ENCODE assay signal across 8 cellular contexts in genomic region chr14:85415015-85415712, GRCh38.
DNase-seq lines count a peak whose midpoint lies in the region; ATAC-seq and TF ChIP-seq lines count a peak whose summit lies in the region.

No MANE protein-coding gene starts in this region.

- no peaks in the 10 kb centered on the region for H3K27me3 Mint-ChIP-seq in naive thymus-derived CD8-positive, alpha-beta T cell

- no peak for ATAC-seq in GM18520 (IDR thresholded peaks at IDR 0.05; ENCODE audit: unreplicated experiment)
- no peak for ATAC-seq in naive thymus-derived CD8-positive, alpha-beta T cell

- H3K4me3 Mint-ChIP-seq in naive thymus-derived CD8-positive, alpha-beta T cell = no peak overlapping the region

- no peaks in the 10 kb centered on the region for H3K36me3 ChIP-seq in GM23248 (ENCODE audit: low read depth)

- POLR2A ChIA-PET in RWPE1 (lab: Yijun Ruan, JAX; ENCODE audit: low non-redundant PET) = no interaction called here
- POLR2A ChIA-PET in naive thymus-derived CD8-positive, alpha-beta T cell (lab: Charles Lee) = no interaction called here

- H3K9me3 ChIP-seq in GM23248 (ENCODE audit: low read depth) = no peaks in the 10 kb centered on the region

- peak; percentile 73 for TF ChIP-seq CTCF in RWPE1 (conservative IDR thresholded peaks at IDR 0.05; ENCODE audit: low read depth)
- TF ChIP-seq CTCF in foreskin fibroblast (IDR thresholded peaks at IDR 0.05; ENCODE audit: low read depth, low read length) = peak; percentile 33

- no peaks in the 10 kb centered on the region for H3K27me3 ChIP-seq in GM23248 (replicated peaks; ENCODE audit: insufficient read depth)

- H3K27ac ChIP-seq in GM23248 = peak overlapping the region; percentile 69
- H3K27ac ChIP-seq in RWPE1 = peak overlapping the region; percentile 62; the same call in 1 of the 2 replicates

- peak overlapping the region; percentile 36 for H3K4me3 ChIP-seq in GM23248
- no peak overlapping the region for H3K4me3 ChIP-seq in foreskin fibroblast (ENCODE audit: low read depth in 1 of 2, low read length in 2 of 2)

- H3K4me2 ChIP-seq in GM23248 (ENCODE audit: unreplicated experiment) = peak overlapping the region; percentile 72

- H3K9me2 ChIP-seq in GM23248 (ENCODE audit: insufficient read depth) = no peaks in the 10 kb centered on the region

- in situ Hi-C loops in GM23248 (cut with MboI) = loop anchor here (10.0 kb wide), 1 partner anchor 110 kb away; no protein-coding TSS in a partner anchor

- CTCF ChIA-PET in RWPE1 (lab: Yijun Ruan, JAX) = no interaction called here

- H3F3A ChIP-seq in GM23248 (ENCODE audit: insufficient read depth) = peaks cover 21% of the 10 kb centered on the region

- peak overlapping the region; percentile 55 for H3K9ac ChIP-seq in GM23248

- peak overlapping the region; percentile 75 for H2AFZ ChIP-seq in GM23248

- WGBS in GM23248 (ENCODE audit: low coverage in 1 of 2, low lambda C conversion rate in 2 of 2, missing lambda C conversion rate in 2 of 2), 2 experiments = 33 to 34% methylated on average over 13 of the region's 13 CpGs

- no peaks in the 10 kb centered on the region for H4K20me1 ChIP-seq in GM23248 (ENCODE audit: insufficient read depth)

- H3K36me3 Mint-ChIP-seq in naive thymus-derived CD8-positive, alpha-beta T cell = no peaks in the 10 kb centered on the region

- no peaks in the 10 kb centered on the region for H3K4me1 Mint-ChIP-seq in naive thymus-derived CD8-positive, alpha-beta T cell

- DNase-seq in GM23248 (peak; percentile 97), RWPE1 (ENCODE audit: low spot score) (peak; percentile 93), foreskin fibroblast (peak; percentile 86 to 92), renal cortical epithelial cell (ENCODE audit: low read depth) (peak; percentile 78), D341Med (ENCODE audit: low spot score) (no peak)
- no peak for DNase-seq in stimulated activated CD8-positive, alpha-beta memory T cell treated with anti-CD3 and anti-CD28 coated beads, Interleukin-4, amount 100 ng/mL, for 48 hours
- DNase-seq in naive thymus-derived CD8-positive, alpha-beta T cell = no peak

- H3K9me3 Mint-ChIP-seq in naive thymus-derived CD8-positive, alpha-beta T cell = peaks cover 0 to 6% (median 0%) of the 10 kb centered on the region in 9 donors

- no peaks in the 10 kb centered on the region for H3K79me2 ChIP-seq in GM23248 (ENCODE audit: insufficient read depth)

- no peak overlapping the region for H3K27ac Mint-ChIP-seq in naive thymus-derived CD8-positive, alpha-beta T cell

- H3K4me1 ChIP-seq in GM23248 (ENCODE audit: insufficient read depth) = peaks cover 28% of the 10 kb centered on the region

Comparison
In these comparisons a context has a peak if more than half of its experiments do, and no peak if none do; other contexts are left out.
1. DNase-seq: peak in GM23248 (single experiment), RWPE1 (single experiment), foreskin fibroblast (2 of 2) and renal cortical epithelial cell (single experiment); none in D341Med (single experiment), stimulated activated CD8-positive, alpha-beta memory T cell treated with anti-CD3 and anti-CD28 coated beads, Interleukin-4, amount 100 ng/mL, for 48 hours (single experiment) and naive thymus-derived CD8-positive, alpha-beta T cell (0 of 10).